ENCODE assay signal across 19 cellular contexts in genomic region chr3:40961104-40961857, GRCh38.
DNase-seq lines count a peak whose midpoint lies in the region; ATAC-seq and TF ChIP-seq lines count a peak whose summit lies in the region.
"Had no signal": no experiment of that assay in that cellular context is flagged by ENCODE, and none has a peak within 500 bp of the region (broad histone marks: within the 10 kb centered on the region; RNA-seq: fewer than 3 reads in every experiment).

No MANE protein-coding gene starts in this region.

- H3K4me2 ChIP-seq in OCI-LY3 (ENCODE audit: low read length) (peak overlapping the region; percentile 26), mesendoderm (ENCODE audit: low read length) (no peak overlapping the region)
- H3K4me2 ChIP-seq: A549 had no signal

- H3K9me3 ChIP-seq in OCI-LY3 (ENCODE audit: insufficient read depth, low read length) (no peaks in the 10 kb centered on the region), WERI-Rb-1 (ENCODE audit: severe bottlenecking) (peaks cover 3% of the 10 kb centered on the region)
- H3K9me3 ChIP-seq: gastrocnemius medialis, prostate gland had no signal

- H3K27ac Mint-ChIP-seq in activated CD4-positive, alpha-beta T cell treated with anti-CD3 and anti-CD28 coated beads, Interleukin-2, amount 10 ng/mL, durations not matched to agents 24 days and 14 days, result peak overlapping the region; percentile 52
- no peak overlapping the region for H3K27ac Mint-ChIP-seq in activated CD4-positive, alpha-beta T cell treated with anti-CD3 and anti-CD28 coated beads, Interleukin-2, amount 10 ng/mL, durations not matched to agents 7 days and 5 days
- H3K27ac Mint-ChIP-seq: CD4-positive, CD25-positive, alpha-beta regulatory T cell; naive thymus-derived CD4-positive, alpha-beta T cell; WTC11 had no signal

- no peak overlapping the region for H3K9ac ChIP-seq in OCI-LY3 (ENCODE audit: low read length)
- no peak overlapping the region for H3K9ac ChIP-seq in mesendoderm (ENCODE audit: low read length)

- H3K4me1 Mint-ChIP-seq in activated CD4-positive, alpha-beta T cell treated with anti-CD3 and anti-CD28 coated beads, Interleukin-2, amount 10 ng/mL, durations not matched to agents 24 days and 14 days, result peaks cover 8% of the 10 kb centered on the region
- H3K4me1 Mint-ChIP-seq in activated CD4-positive, alpha-beta T cell treated with anti-CD3 and anti-CD28 coated beads, Interleukin-2, amount 10 ng/mL, durations not matched to agents 7 days and 5 days, result peaks cover 2% of the 10 kb centered on the region
- H3K4me1 Mint-ChIP-seq: naive thymus-derived CD4-positive, alpha-beta T cell had no signal

- H3K4me1 ChIP-seq in OCI-LY3 (ENCODE audit: low read length) (peaks cover 12% of the 10 kb centered on the region), mesendoderm (ENCODE audit: control insufficient read depth, low read depth, low read length) (no peaks in the 10 kb centered on the region)
- H3K4me1 ChIP-seq: A549, gastrocnemius medialis, prostate gland had no signal

- peaks cover 30% of the 10 kb centered on the region for H3K9me3 Mint-ChIP-seq in activated CD4-positive, alpha-beta T cell treated with anti-CD3 and anti-CD28 coated beads, Interleukin-2, amount 10 ng/mL, durations not matched to agents 24 days and 14 days
- peaks cover 6% of the 10 kb centered on the region for H3K9me3 Mint-ChIP-seq in activated CD4-positive, alpha-beta T cell treated with anti-CD3 and anti-CD28 coated beads, Interleukin-2, amount 10 ng/mL, durations not matched to agents 7 days and 5 days

- H3K27ac ChIP-seq in OCI-LY3 (ENCODE audit: low read length) (no peak overlapping the region), mesendoderm (ENCODE audit: low read depth, low read length) (no peak overlapping the region), WERI-Rb-1 (no peak overlapping the region)
- H3K27ac ChIP-seq: A549, gastrocnemius medialis, prostate gland, thoracic aorta had no signal

- TF ChIP-seq CTCF in OCI-LY3 (IDR thresholded peaks at IDR 0.05; ENCODE audit: low read depth, low read length) (no peak), WERI-Rb-1 (IDR thresholded peaks at IDR 0.05; ENCODE audit: low read depth, low read length) (no peak)

- ATAC-seq in GM19452 (IDR thresholded peaks at IDR 0.05; ENCODE audit: unreplicated experiment), result peak; percentile 61
- ATAC-seq: A549; gastrocnemius medialis; naive thymus-derived CD4-positive, alpha-beta T cell; Panc1; WTC11 had no signal

- no peak for DNase-seq in activated CD4-positive, alpha-beta T cell treated with anti-CD3 and anti-CD28 coated beads, Interleukin-2, amount 10 ng/mL, durations not matched to agents 24 days and 14 days
- no peak for DNase-seq in activated CD4-positive, alpha-beta T cell treated with anti-CD3 and anti-CD28 coated beads, Interleukin-2, amount 10 ng/mL, durations not matched to agents 7 days and 5 days
- DNase-seq in mesendoderm (peak; percentile 46), WERI-Rb-1 (no peak), NCI-H345 (lab: John Stamatoyannopoulos, UW) (no peak)
- DNase-seq in activated effector memory CD4-positive, alpha-beta T cell treated with anti-CD3 and anti-CD28 coated beads, Interleukin-2, amount 50 U/mL, for 16 hours, result no peak
- DNase-seq: amniotic stem cell; gastrocnemius medialis; naive thymus-derived CD4-positive, alpha-beta T cell; NCI-H446 treated with DMSO at 0.1 percent for 48 hours; SW 1271 had no signal

- no peak overlapping the region for H2BK120ac ChIP-seq in mesendoderm (ENCODE audit: low read depth, low read length)

- CTCF ChIA-PET in activated CD4-positive, alpha-beta T cell treated with anti-CD3 and anti-CD28 coated beads, Interleukin-2, amount 10 ng/mL, durations not matched to agents 7 days and 5 days (lab: Charles Lee), result interaction anchor here (0.5 kb wide), 1 partner anchor 275 kb away, joined by 3 read pairs; no protein-coding TSS in a partner anchor

- no CpG with 5 or more reads among the region's 5 CpGs for WGBS in mesendoderm (ENCODE audit: extremely low coverage, insufficient coverage, low lambda C conversion rate)

- no peak overlapping the region for H2AFZ ChIP-seq in OCI-LY3 (ENCODE audit: low read depth, low read length)

- POLR2A ChIA-PET in activated CD4-positive, alpha-beta T cell treated with anti-CD3 and anti-CD28 coated beads, Interleukin-2, amount 10 ng/mL, durations not matched to agents 7 days and 5 days (lab: Charles Lee), result no interaction called here

- no peaks in the 10 kb centered on the region for H3K36me3 Mint-ChIP-seq in activated CD4-positive, alpha-beta T cell treated with anti-CD3 and anti-CD28 coated beads, Interleukin-2, amount 10 ng/mL, durations not matched to agents 24 days and 14 days (ENCODE audit: low read depth)
- H3K36me3 Mint-ChIP-seq in activated CD4-positive, alpha-beta T cell treated with anti-CD3 and anti-CD28 coated beads, Interleukin-2, amount 10 ng/mL, durations not matched to agents 7 days and 5 days (ENCODE audit: low read depth), result no peaks in the 10 kb centered on the region
- H3K36me3 Mint-ChIP-seq: CD4-positive, CD25-positive, alpha-beta regulatory T cell had no signal

- H2BK5ac ChIP-seq in mesendoderm (ENCODE audit: low read length), result no peak overlapping the region

- H3K4ac ChIP-seq in mesendoderm (ENCODE audit: low read depth, low read length), result no peak overlapping the region

- no peaks in the 10 kb centered on the region for H3K79me1 ChIP-seq in mesendoderm (ENCODE audit: low read length)

- H3K18ac ChIP-seq in mesendoderm (ENCODE audit: low read length), result peak overlapping the region; percentile 41

- no peak overlapping the region for H3K56ac ChIP-seq in mesendoderm (ENCODE audit: low read length)

- H3K79me2 ChIP-seq in OCI-LY3 (ENCODE audit: low read length) (no peaks in the 10 kb centered on the region), mesendoderm (ENCODE audit: control insufficient read depth, insufficient read depth, low read length) (no peaks in the 10 kb centered on the region)

- H3K36me3 ChIP-seq in OCI-LY3 (replicated peaks; ENCODE audit: low read depth, low read length), result no peaks in the 10 kb centered on the region
- no peaks in the 10 kb centered on the region for H3K36me3 ChIP-seq in mesendoderm (ENCODE audit: control insufficient read depth, insufficient read depth, low read length)
- no peaks in the 10 kb centered on the region for H3K36me3 ChIP-seq in WERI-Rb-1
- H3K36me3 ChIP-seq: gastrocnemius medialis, prostate gland, thoracic aorta had no signal

- H4K8ac ChIP-seq in mesendoderm (ENCODE audit: low read depth, low read length), result no peak overlapping the region

- intact Hi-C loops in activated CD4-positive, alpha-beta T cell treated with anti-CD3 and anti-CD28 coated beads, Interleukin-2, amount 10 ng/mL, durations not matched to agents 24 days and 14 days (cut with micrococcal nuclease), result loop anchor here (1.0 kb wide), 2 partner anchors 10 to 19 kb away; no protein-coding TSS in a partner anchor

- H3K27me3 ChIP-seq in OCI-LY3 (ENCODE audit: low read depth, low read length) (no peaks in the 10 kb centered on the region), mesendoderm (ENCODE audit: insufficient read depth, low read length, poor library complexity) (no peaks in the 10 kb centered on the region), WERI-Rb-1 (ENCODE audit: insufficient read depth, low read depth, severe bottlenecking) (no peaks in the 10 kb centered on the region)
- H3K27me3 ChIP-seq: gastrocnemius medialis had no signal

- no peak overlapping the region for H2AK5ac ChIP-seq in mesendoderm (ENCODE audit: low read length)

- no peak overlapping the region for H3K23ac ChIP-seq in mesendoderm (ENCODE audit: low read length)

- H4K5ac ChIP-seq in mesendoderm (ENCODE audit: low read length), result no peak overlapping the region

- H4K20me1 ChIP-seq in OCI-LY3 (ENCODE audit: insufficient read depth, low read length), result no peaks in the 10 kb centered on the region

- no peaks in the 10 kb centered on the region for H3K27me3 Mint-ChIP-seq in activated CD4-positive, alpha-beta T cell treated with anti-CD3 and anti-CD28 coated beads, Interleukin-2, amount 10 ng/mL, durations not matched to agents 24 days and 14 days
- peaks cover 5% of the 10 kb centered on the region for H3K27me3 Mint-ChIP-seq in activated CD4-positive, alpha-beta T cell treated with anti-CD3 and anti-CD28 coated beads, Interleukin-2, amount 10 ng/mL, durations not matched to agents 7 days and 5 days
- H3K27me3 Mint-ChIP-seq: CD4-positive, CD25-positive, alpha-beta regulatory T cell had no signal

- no peak overlapping the region for H3K4me3 Mint-ChIP-seq in activated CD4-positive, alpha-beta T cell treated with anti-CD3 and anti-CD28 coated beads, Interleukin-2, amount 10 ng/mL, durations not matched to agents 24 days and 14 days
- no peak overlapping the region for H3K4me3 Mint-ChIP-seq in activated CD4-positive, alpha-beta T cell treated with anti-CD3 and anti-CD28 coated beads, Interleukin-2, amount 10 ng/mL, durations not matched to agents 7 days and 5 days
- H3K4me3 Mint-ChIP-seq: CD4-positive, CD25-positive, alpha-beta regulatory T cell; naive thymus-derived CD4-positive, alpha-beta T cell; WTC11 had no signal

- no peak overlapping the region for H2BK15ac ChIP-seq in mesendoderm (replicated peaks; ENCODE audit: low read depth)

- H3K4me3 ChIP-seq in OCI-LY3 (ENCODE audit: low read length), result no peak overlapping the region
- H3K4me3 ChIP-seq in mesendoderm (ENCODE audit: low read length), result no peak overlapping the region
- H3K4me3 ChIP-seq in WERI-Rb-1 (ENCODE audit: low read depth, low read length), result no peak overlapping the region
- H3K4me3 ChIP-seq: A549, gastrocnemius medialis, prostate gland, thoracic aorta had no signal
